In genomic region chr10:110746254-110746826, GRCh38 we compare ENCODE assay signal across 8 cellular contexts.
DNase-seq lines count a peak whose midpoint lies in the region; ATAC-seq and TF ChIP-seq lines count a peak whose summit lies in the region.

No MANE protein-coding gene starts in this region.

- H3K27ac Mint-ChIP-seq in activated naive CD8-positive, alpha-beta T cell treated with anti-CD3 and anti-CD28 coated beads for 36 hours: peak overlapping the region; percentile 85

- H3K27me3 Mint-ChIP-seq in activated naive CD8-positive, alpha-beta T cell treated with anti-CD3 and anti-CD28 coated beads for 36 hours: no peaks in the 10 kb centered on the region

- ATAC-seq in GM18873 (IDR thresholded peaks at IDR 0.05; ENCODE audit: low FRiP score, unreplicated experiment) (peak; percentile 56), Right ventricle myocardium superior (ENCODE audit: poor library complexity) (peak; percentile 68), HG02588 (IDR thresholded peaks at IDR 0.05; ENCODE audit: unreplicated experiment) (no peak)

- DNase-seq in BJ (ENCODE audit: low read depth): peak; percentile 17
- peak; percentile 73 for DNase-seq in KBM-7
- peak; percentile 71 for DNase-seq in RKO (ENCODE audit: low spot score)
- DNase-seq in activated naive CD8-positive, alpha-beta T cell treated with anti-CD3 and anti-CD28 coated beads for 36 hours: peak; percentile 30
- DNase-seq in Right ventricle myocardium superior: no peak
- peak; percentile 56 for DNase-seq in pons (ENCODE audit: low spot score)

- POLR2A ChIA-PET in BJ (lab: Charles Lee): no interaction called here

- H3K4me1 Mint-ChIP-seq in activated naive CD8-positive, alpha-beta T cell treated with anti-CD3 and anti-CD28 coated beads for 36 hours: peaks cover 44% of the 10 kb centered on the region

- no peak overlapping the region for H3K4me3 ChIP-seq in BJ (ENCODE audit: low read depth, low read length)

- CTCF ChIA-PET in BJ (lab: Yijun Ruan, JAX): interaction anchor here (0.6 to 2.2 kb wide), 24 partner anchors 9 to 1395 kb away, joined by 3 to 21 read pairs (median 4); partner anchors contain the start of gene ADRA2A

- peak; percentile 74 for TF ChIP-seq CTCF in BJ (IDR thresholded peaks at IDR 0.05; ENCODE audit: insufficient read depth, low read depth, low read length)

- peaks cover 22% of the 10 kb centered on the region for H3K36me3 Mint-ChIP-seq in activated naive CD8-positive, alpha-beta T cell treated with anti-CD3 and anti-CD28 coated beads for 36 hours

- no peaks in the 10 kb centered on the region for H3K36me3 ChIP-seq in BJ (ENCODE audit: control insufficient read depth, insufficient read depth, low read length)

- H3K4me3 Mint-ChIP-seq in activated naive CD8-positive, alpha-beta T cell treated with anti-CD3 and anti-CD28 coated beads for 36 hours: no peak overlapping the region

- peaks cover 7% of the 10 kb centered on the region for H3K27me3 ChIP-seq in BJ (ENCODE audit: control insufficient read depth, insufficient read depth, low read length)

- intact Hi-C loops in Right ventricle myocardium superior (cut with DNase I): loop anchor here (5.0 kb wide), 1 partner anchor 146 kb away; no protein-coding TSS in a partner anchor

- H3K9me3 Mint-ChIP-seq in activated naive CD8-positive, alpha-beta T cell treated with anti-CD3 and anti-CD28 coated beads for 36 hours: peaks cover 12% of the 10 kb centered on the region

- in situ Hi-C loops in KBM-7 (cut with MboI; ENCODE audit: low pct_unique_long_range_greater_than_20kb, low sequenced_read_pairs): no loop called here
